In the genomic region with DNA sequence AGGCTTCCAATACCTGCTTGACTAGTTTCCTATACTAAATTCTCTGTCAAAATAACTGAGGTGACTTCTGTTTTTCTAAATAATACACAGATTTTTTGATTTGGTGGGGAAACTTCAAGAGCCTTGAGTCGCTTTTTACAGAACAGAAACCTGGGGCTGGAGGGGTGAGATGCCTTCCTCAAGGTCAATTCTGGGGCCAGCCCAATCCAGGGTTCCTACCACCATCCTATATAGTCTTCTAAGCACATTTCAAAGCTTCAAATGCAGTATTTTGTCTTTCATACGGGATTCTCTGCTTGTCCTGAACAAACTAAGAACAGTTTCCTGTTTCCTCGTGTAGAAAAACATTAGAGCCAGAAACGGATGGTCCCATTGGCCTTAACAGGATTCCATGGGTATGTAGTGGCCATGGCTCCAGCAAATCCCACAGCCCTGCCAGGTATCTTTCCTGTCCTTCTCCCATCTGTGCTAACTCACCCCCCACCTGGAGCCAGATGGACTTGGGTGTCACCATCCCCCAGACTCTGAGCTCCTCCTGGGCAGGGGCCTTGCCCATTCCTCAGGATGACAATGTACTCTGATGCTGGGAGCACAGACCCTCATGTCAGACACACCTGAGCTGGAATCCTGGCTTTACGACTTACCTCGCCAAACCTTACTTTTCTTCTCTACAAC, we compare ENCODE assay signal across 9 cellular contexts.
A peak's percentile ranks its signal among the peaks of the same experiment; 100 is the strongest.
DNase-seq lines count a peak whose midpoint lies in the region; ATAC-seq and TF ChIP-seq lines count a peak whose summit lies in the region.
"Had no signal": no experiment of that assay in that cellular context is flagged by ENCODE, and none has a peak within 500 bp of the region (broad histone marks: within the 10 kb centered on the region; RNA-seq: fewer than 3 reads in every experiment).

No MANE protein-coding gene starts in this region.

- DNase-seq in right atrium auricular region (ENCODE audit: low spot score) (peak; percentile 38), Right ventricle myocardium superior (no peak), RWPE2 (ENCODE audit: low spot score) (peak; percentile 31), islet precursor cell (peak; percentile 26), vagina (ENCODE audit: extremely low spot score in 2 of 2) (peak in 1 of 2 donors; percentile 86), NCI-H1048 (lab: John Stamatoyannopoulos, UW) (no peak), posterior cingulate gyrus (no peak)
- DNase-seq in stimulated activated CD4-positive, alpha-beta T cell treated with anti-CD3 and anti-CD28 coated beads, Interleukin-1b, Interleukin-23, amount 100 ng/mL, for 48 hours = no peak
- DNase-seq: COR-L47 had no signal

- TF ChIP-seq POLR2A in vagina (IDR thresholded peaks at IDR 0.05) = no peak

- intact Hi-C loops in Right ventricle myocardium superior (cut with DNase I) (no loop called here), vagina (cut with DNase I) (no loop called here), posterior cingulate gyrus (cut with DNase I) (no loop called here)

- H3K27ac ChIP-seq in right atrium auricular region (peak overlapping the region in 1 of 2 donors; percentile 10), RWPE2 (ENCODE audit: poor library complexity, severe bottlenecking) (no peak overlapping the region), vagina (peak overlapping the region; percentile 68)

- ATAC-seq in Right ventricle myocardium superior (ENCODE audit: poor library complexity) (no peak), RWPE2 (ENCODE audit: low read depth) (no peak)

- H3K4me1 ChIP-seq in right atrium auricular region = peaks cover 0 to 18% of the 10 kb centered on the region in 2 donors
- peaks cover 11% of the 10 kb centered on the region for H3K4me1 ChIP-seq in RWPE2 (ENCODE audit: insufficient read depth, poor library complexity, severe bottlenecking)
- peaks cover 54% of the 10 kb centered on the region for H3K4me1 ChIP-seq in vagina

- H3K4me3 ChIP-seq in right atrium auricular region (no peak overlapping the region), RWPE2 (ENCODE audit: severe bottlenecking) (no peak overlapping the region), vagina (no peak overlapping the region)

- H3K9me3 ChIP-seq in right atrium auricular region (no peaks in the 10 kb centered on the region), RWPE2 (ENCODE audit: severe bottlenecking) (no peaks in the 10 kb centered on the region), vagina (no peaks in the 10 kb centered on the region)

- no peaks in the 10 kb centered on the region for H3K36me3 ChIP-seq in right atrium auricular region
- H3K36me3 ChIP-seq in RWPE2 (ENCODE audit: low read depth) = no peaks in the 10 kb centered on the region
- H3K36me3 ChIP-seq in vagina = no peaks in the 10 kb centered on the region

- H3K27me3 ChIP-seq in right atrium auricular region (no peaks in the 10 kb centered on the region), RWPE2 (ENCODE audit: insufficient read depth, poor library complexity, severe bottlenecking) (no peaks in the 10 kb centered on the region), vagina (no peaks in the 10 kb centered on the region)

- TF ChIP-seq CTCF in right atrium auricular region (IDR thresholded peaks at IDR 0.05) (no peak), RWPE2 (IDR thresholded peaks at IDR 0.05; ENCODE audit: poor library complexity, severe bottlenecking) (no peak), vagina (IDR thresholded peaks at IDR 0.05) (no peak)

Comparison
In these comparisons a context has a peak if more than half of its experiments do, and no peak if none do; other contexts are left out.
1. DNase-seq: peak in right atrium auricular region (single experiment), RWPE2 (single experiment) and islet precursor cell (single experiment); none in Right ventricle myocardium superior (single experiment), NCI-H1048 (single experiment), posterior cingulate gyrus (0 of 10) and stimulated activated CD4-positive, alpha-beta T cell treated with anti-CD3 and anti-CD28 coated beads, Interleukin-1b, Interleukin-23, amount 100 ng/mL, for 48 hours (single experiment).